Comparison of ENCODE assay signal across 8 cellular contexts in the genomic region with DNA sequence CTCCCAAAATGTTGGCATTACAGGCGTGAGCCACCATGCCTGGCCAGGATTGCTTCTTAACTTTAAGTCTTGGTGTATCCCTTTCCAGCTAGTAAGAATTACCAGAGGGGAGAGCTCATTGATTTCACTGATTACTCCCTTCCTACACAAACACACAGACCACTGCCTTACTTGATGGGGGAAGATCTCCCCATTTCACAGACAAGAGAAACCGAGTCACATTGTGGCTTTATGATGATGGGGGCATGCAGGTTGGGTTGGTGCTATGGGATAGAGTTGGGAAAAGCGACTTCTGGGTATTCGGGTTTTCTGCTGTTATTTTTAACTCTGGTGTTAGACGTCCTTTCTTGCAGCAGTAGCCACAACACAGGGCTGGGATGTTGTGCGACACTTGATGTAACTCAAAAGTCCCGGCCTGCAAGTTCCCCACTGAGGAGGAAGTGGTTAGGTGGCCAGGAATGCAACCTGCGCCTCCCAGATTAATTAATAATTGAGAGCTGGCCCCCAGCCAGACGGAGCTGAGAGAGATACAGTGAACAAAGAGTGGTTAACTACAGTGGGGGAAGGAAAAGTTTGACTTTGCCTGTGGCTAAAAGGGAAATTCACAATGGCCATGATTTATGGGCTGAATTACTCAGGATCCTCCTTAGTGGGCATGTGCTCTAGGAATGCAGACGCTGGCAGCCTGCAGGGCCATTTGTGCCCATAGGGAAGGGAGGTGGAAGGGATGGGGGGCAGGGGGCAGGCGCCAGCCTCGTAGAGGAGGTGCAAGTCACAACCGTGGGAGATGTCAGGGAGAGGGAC.
DNase-seq lines count a peak whose midpoint lies in the region; ATAC-seq and TF ChIP-seq lines count a peak whose summit lies in the region.

No MANE protein-coding gene starts in this region.

- H3K27ac ChIP-seq in right lobe of liver: no peak overlapping the region

- no peak overlapping the region for H3K4me3 ChIP-seq in right lobe of liver

- H3K4me1 ChIP-seq in right lobe of liver: peaks cover 2 to 59% (median 20%) of the 10 kb centered on the region in 4 donors

- peak; percentile 45 to 70 (median 59) for ATAC-seq in right lobe of liver

- intact Hi-C loops in right lobe of liver (cut with DNase I): loop anchor here in 1 of 2 donors (10.0 kb wide), 1 partner anchor 61 kb away; the partner anchor contains the start of gene SMAD6

- WGBS in right lobe of liver (ENCODE audit: insufficient coverage, low coverage, low lambda C conversion rate, missing lambda C conversion rate): 21% methylated on average over 12 of the region's 13 CpGs

- DNase-seq in DMS53 (lab: John Stamatoyannopoulos, UW): peak; percentile 12
- DNase-seq in DMS53 treated with DMSO at 0.1 percent for 48 hours (lab: John Stamatoyannopoulos, UW; ENCODE audit: unreplicated experiment): no peak
- DNase-seq in HT-29 (ENCODE audit: low spot score): peak; percentile 100
- DNase-seq in UCSD-AML1 (lab: John Stamatoyannopoulos, UW; ENCODE audit: unreplicated experiment): peak; percentile 88
- DNase-seq in right lobe of liver: peak in 2 of 3 donors; percentile 79 to 80
- DNase-seq in germinal center (ENCODE audit: low spot score): no peak
- no peak for DNase-seq in stimulated activated CD4-positive, alpha-beta T cell treated with anti-CD3 and anti-CD28 coated beads, Interleukin-2, amount 100 ng/mL, for 24 hours
- no peak for DNase-seq in stimulated activated naive CD4-positive, alpha-beta T cell (lab: John Stamatoyannopoulos, UW)

- H3K27me3 ChIP-seq in right lobe of liver: no peaks in the 10 kb centered on the region

- no peaks in the 10 kb centered on the region for H3K9me3 ChIP-seq in right lobe of liver

- no peak for TF ChIP-seq CTCF in right lobe of liver (IDR thresholded peaks at IDR 0.05)

- TF ChIP-seq POLR2A in right lobe of liver (IDR thresholded peaks at IDR 0.05): no peak

- no peaks in the 10 kb centered on the region for H3K36me3 ChIP-seq in right lobe of liver

Comparison
In these comparisons a context has a peak if more than half of its experiments do, and no peak if none do; other contexts are left out.
1. DNase-seq: peak in DMS53 (single experiment), HT-29 (single experiment), UCSD-AML1 (single experiment) and right lobe of liver (2 of 3); none in DMS53 treated with DMSO at 0.1 percent for 48 hours (single experiment), germinal center (single experiment), stimulated activated CD4-positive, alpha-beta T cell treated with anti-CD3 and anti-CD28 coated beads, Interleukin-2, amount 100 ng/mL, for 24 hours (0 of 2) and stimulated activated naive CD4-positive, alpha-beta T cell (0 of 6).